8 cellular contexts compared by ENCODE assay signal in genomic region chr5:176648467-176649194, GRCh38. TPM values are rescaled to one million over a fixed set of nuclear protein-coding genes. Genes with fewer than 3 reads are reported as not detected.
A peak's percentile ranks its signal among the peaks of the same experiment; 100 is the strongest.
DNase-seq lines count a peak whose midpoint lies in the region; ATAC-seq and TF ChIP-seq lines count a peak whose summit lies in the region.

No MANE protein-coding gene starts in this region.

- H3K27ac Mint-ChIP-seq in WTC11: no peak overlapping the region; the same call in 1 of the 2 replicates

- H3K36me3 Mint-ChIP-seq in WTC11: no peaks in the 10 kb centered on the region

- ATAC-seq in WTC11: no peak
- ATAC-seq in GM18517 (IDR thresholded peaks at IDR 0.05; ENCODE audit: unreplicated experiment): no peak

- TF ChIP-seq CTCF in WTC11 (IDR thresholded peaks at IDR 0.05) (no peak), epithelial cell of proximal tubule (conservative IDR thresholded peaks at IDR 0.05; ENCODE audit: low read depth, low read length) (no peak), retinal pigment epithelial cell (conservative IDR thresholded peaks at IDR 0.05; ENCODE audit: low read depth, low read length) (no peak)

- H3K4me3 ChIP-seq in epithelial cell of proximal tubule (ENCODE audit: low read depth, low read length) (peak overlapping the region; percentile 92), retinal pigment epithelial cell (ENCODE audit: low read length) (peak overlapping the region; percentile 81)

- no peaks in the 10 kb centered on the region for H3K27me3 Mint-ChIP-seq in WTC11 (ENCODE audit: low read depth)

- H3K36me3 ChIP-seq in ES-I3 (ENCODE audit: insufficient read depth, low read length): no peaks in the 10 kb centered on the region; the same call in 1 of the 2 replicates

- H3K9me3 Mint-ChIP-seq in WTC11: no peaks in the 10 kb centered on the region

- POLR2A ChIA-PET in WTC11 (lab: Charles Lee): interaction anchor here (0.7 kb wide), 1 partner anchor 9 kb away, joined by 3 read pairs; no protein-coding TSS in a partner anchor

- DNase-seq in WTC11 (ENCODE audit: low spot score) (no peak), epithelial cell of proximal tubule (ENCODE audit: low read depth) (no peak), retinal pigment epithelial cell (ENCODE audit: low read depth) (no peak), NCI-H774 (lab: John Stamatoyannopoulos, UW) (no peak), GM19238 (ENCODE audit: insufficient read length, low spot score) (no peak), NCI-H82 treated with DMSO at 0.1 percent for 48 hours (lab: John Stamatoyannopoulos, UW; ENCODE audit: unreplicated experiment) (no peak)

- peaks cover 38% of the 10 kb centered on the region for H3K4me1 Mint-ChIP-seq in WTC11

- H3K9ac ChIP-seq in ES-I3 (ENCODE audit: low read depth, low read length): peak overlapping the region; percentile 89; the same call in 1 of the 2 replicates

- CTCF ChIA-PET in WTC11 (lab: Charles Lee): interaction anchor here (1.5 to 6.8 kb wide), 2 partner anchors 11 to 105 kb away, joined by 4 to 112 read pairs; no protein-coding TSS in a partner anchor

- peak overlapping the region; percentile 81 for H3K4me3 Mint-ChIP-seq in WTC11

- no peaks in the 10 kb centered on the region for H3K9me3 ChIP-seq in ES-I3 (ENCODE audit: control insufficient read depth, insufficient read depth, low read length)

- H3K4me1 ChIP-seq in ES-I3 (ENCODE audit: insufficient read depth, low read length): peaks cover 9% of the 10 kb centered on the region; the same call in 1 of the 2 replicates

TF ChIP-seq in WTC11, 78 proteins besides CTCF, POLR2A, EP300 and RAD21:
- TF ChIP-seq ZNF263 (CRISPR knock-in tag; IDR thresholded peaks at IDR 0.05; ENCODE audit: low read depth) (no peak), ELF4 (CRISPR knock-in tag; IDR thresholded peaks at IDR 0.05; ENCODE audit: low read depth) (no peak), RORB (CRISPR knock-in tag; IDR thresholded peaks at IDR 0.05) (no peak), ATF6 (CRISPR knock-in tag; IDR thresholded peaks at IDR 0.05) (no peak), NFE2L1 (CRISPR knock-in tag; IDR thresholded peaks at IDR 0.05) (no peak), ZNF396 (CRISPR knock-in tag; IDR thresholded peaks at IDR 0.05; ENCODE audit: borderline replicate concordance) (no peak), TEAD4 (CRISPR knock-in tag; IDR thresholded peaks at IDR 0.05) (no peak)

RNA-seq across cellular contexts. Expression of gene TSPAN17, which starts 1.3 kb away (rescaled TPM):
- total RNA-seq in WTC11 (2021) (45.7 to 47.8 TPM (median 46.1 TPM) in 3 replicates), epithelial cell of proximal tubule (29.1 and 40.2 TPM in 2 replicates)

RNA-seq across cellular contexts. Expression of gene EIF4E1B, which starts 18.2 kb away (rescaled TPM):
- 0.74 to 1.3 TPM (median 1.1 TPM) in 3 replicates for total RNA-seq in WTC11 (2021)
- not detected in 2 replicates for total RNA-seq in epithelial cell of proximal tubule

RNA-seq across cellular contexts. Expression of gene SNCB, which starts 18.3 kb away (rescaled TPM):
- total RNA-seq in WTC11 (2021) (6.8 to 13.4 TPM (median 9.6 TPM) in 3 replicates), epithelial cell of proximal tubule (0.17 TPM in 1 of 2 replicates, not detected in the other)

RNA-seq across cellular contexts. Expression of gene GPRIN1, which starts 38.7 kb away (rescaled TPM):
- total RNA-seq in WTC11 (2021) (5.4 to 8.5 TPM (median 5.8 TPM) in 3 replicates), epithelial cell of proximal tubule (34.0 and 40.2 TPM in 2 replicates)
